ENCODE assay signal across 28 cellular contexts in the genomic region with DNA sequence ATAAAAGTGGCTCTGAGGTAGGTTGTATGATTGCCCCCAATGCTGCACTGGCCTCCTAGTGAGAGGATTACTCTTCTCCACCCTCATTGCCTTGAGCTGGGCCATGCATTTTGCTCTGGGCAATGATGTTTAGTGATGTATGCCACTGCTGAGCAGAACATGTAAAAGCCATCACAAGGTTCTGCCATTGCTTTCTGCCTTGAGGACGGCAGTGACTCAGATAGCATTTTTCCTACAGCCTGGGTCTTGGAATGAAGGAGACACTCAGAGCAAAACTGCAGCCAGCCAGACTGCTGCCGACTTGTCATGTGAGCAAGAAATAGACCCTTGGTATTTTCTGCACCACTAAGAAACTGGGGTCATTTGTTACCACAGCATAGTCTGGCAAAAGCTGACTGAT.
"Had no signal": no experiment of that assay in that cellular context is flagged by ENCODE, and none has a peak within 500 bp of the region (broad histone marks: within the 10 kb centered on the region; RNA-seq: fewer than 3 reads in every experiment).

No MANE protein-coding gene starts in this region.

- H3K9me3 Mint-ChIP-seq: naive thymus-derived CD8-positive, alpha-beta T cell; natural killer cell treated with Interleukin-12 subunit alpha and Interleukin-12 subunit beta and Interleukin-15 and Interleukin-18, amount 100 ng/mL, for 72 hours; nephron progenitor cell; neural crest cell; stimulated activated effector memory CD8-positive, alpha-beta T cell treated with anti-CD3 and anti-CD28 coated beads, Interleukin-12 subunit alpha, Interleukin-12 subunit beta, amount 100 ng/mL, for 72 hours; stimulated activated naive B cell treated with anti-CD40 and anti-IgM and Interleukin-4, amounts not matched to agents 10 μg/mL and 1 μg/mL and 100 μg/mL, for 72 hours; stimulated activated naive CD8-positive, alpha-beta T cell treated with anti-CD3 and anti-CD28 coated beads, Interleukin-15, Interleukin-2, amounts not matched to agents 100 ng/mL and 50 ng/mL, for 24 hours; type B pancreatic cell had no signal

- ATAC-seq: naive thymus-derived CD8-positive, alpha-beta T cell; natural killer cell treated with Interleukin-12 subunit alpha and Interleukin-12 subunit beta and Interleukin-15 and Interleukin-18, amount 100 ng/mL, for 72 hours; pancreas; psoas muscle; right cardiac atrium; right lobe of liver; stimulated activated effector memory CD8-positive, alpha-beta T cell treated with anti-CD3 and anti-CD28 coated beads, Interleukin-12 subunit alpha, Interleukin-12 subunit beta, amount 100 ng/mL, for 72 hours; stimulated activated naive B cell treated with anti-CD40 and anti-IgM and Interleukin-4, amounts not matched to agents 10 μg/mL and 1 μg/mL and 100 μg/mL, for 72 hours; upper lobe of right lung had no signal

- H3K4me3 ChIP-seq: pancreas, psoas muscle, right lobe of liver, sigmoid colon, stomach, thoracic aorta, thyroid gland, tibial nerve, upper lobe of right lung, uterus had no signal

- H3K27me3 Mint-ChIP-seq: naive thymus-derived CD8-positive, alpha-beta T cell; natural killer cell treated with Interleukin-12 subunit alpha and Interleukin-12 subunit beta and Interleukin-15 and Interleukin-18, amount 100 ng/mL, for 72 hours; progenitor cell of endocrine pancreas; stimulated activated naive B cell treated with anti-CD40 and anti-IgM and Interleukin-4, amounts not matched to agents 10 μg/mL and 1 μg/mL and 100 μg/mL, for 72 hours; stimulated activated naive CD8-positive, alpha-beta T cell treated with anti-CD3 and anti-CD28 coated beads, Interleukin-15, Interleukin-2, amounts not matched to agents 100 ng/mL and 50 ng/mL, for 24 hours; type B pancreatic cell had no signal

- H3K27ac ChIP-seq: neutrophil, pancreas, psoas muscle, right lobe of liver, sigmoid colon, stomach, thoracic aorta, thyroid gland, tibial nerve, upper lobe of right lung, uterus had no signal

- H3K4me1 Mint-ChIP-seq: nephron progenitor cell; neural crest cell; stimulated activated effector memory CD8-positive, alpha-beta T cell treated with anti-CD3 and anti-CD28 coated beads, Interleukin-12 subunit alpha, Interleukin-12 subunit beta, amount 100 ng/mL, for 72 hours; stimulated activated naive B cell treated with anti-CD40 and anti-IgM and Interleukin-4, amounts not matched to agents 10 μg/mL and 1 μg/mL and 100 μg/mL, for 72 hours had no signal

- H3K4me1 ChIP-seq: pancreas, psoas muscle, right lobe of liver, sigmoid colon, stomach, thyroid gland, tibial nerve, upper lobe of right lung, uterus had no signal

- H3K27ac Mint-ChIP-seq: natural killer cell treated with Interleukin-12 subunit alpha and Interleukin-12 subunit beta and Interleukin-15 and Interleukin-18, amount 100 ng/mL, for 72 hours; nephron progenitor cell; progenitor cell of endocrine pancreas; stimulated activated effector memory CD8-positive, alpha-beta T cell treated with anti-CD3 and anti-CD28 coated beads, Interleukin-12 subunit alpha, Interleukin-12 subunit beta, amount 100 ng/mL, for 72 hours; stimulated activated naive B cell treated with anti-CD40 and anti-IgM and Interleukin-4, amounts not matched to agents 10 μg/mL and 1 μg/mL and 100 μg/mL, for 72 hours; stimulated activated naive CD8-positive, alpha-beta T cell treated with anti-CD3 and anti-CD28 coated beads, Interleukin-15, Interleukin-2, amounts not matched to agents 100 ng/mL and 50 ng/mL, for 24 hours; type B pancreatic cell had no signal

- H3K27me3 ChIP-seq: neutrophil, pancreas, right lobe of liver, sigmoid colon, stomach, thyroid gland, tibial nerve, upper lobe of right lung, uterus had no signal

- H3K36me3 ChIP-seq: uterus had no signal

- DNase-seq: naive thymus-derived CD8-positive, alpha-beta T cell; nephron progenitor cell; nucleus accumbens; pancreas; psoas muscle; right cardiac atrium; right lobe of liver; sigmoid colon; small intestine; stimulated activated CD4-positive, alpha-beta T cell treated with anti-CD3 and anti-CD28 coated beads, Interleukin-15, amount 100 ng/mL, for 24 hours; stimulated activated CD4-positive, alpha-beta T cell treated with anti-CD3 and anti-CD28 coated beads, Interleukin-2, amount 100 ng/mL, for 24 hours; stimulated activated CD4-positive, alpha-beta T cell treated with anti-CD3 and anti-CD28 coated beads, Interleukin-2, amount 100 ng/mL, for 48 hours; stimulated activated CD4-positive, alpha-beta T cell treated with anti-CD3 and anti-CD28 coated beads, Interleukin-4, amount 100 ng/mL, for 24 hours; stimulated activated naive B cell treated with anti-CD40 and anti-IgM and Interleukin-4, amounts not matched to agents 10 μg/mL and 1 μg/mL and 100 μg/mL, for 72 hours; stimulated activated naive CD4-positive, alpha-beta T cell treated with Interleukin-2 at 50 U/mL for 16 hours; stomach; thyroid gland; upper lobe of right lung; uterus had no signal

- H3K4me3 Mint-ChIP-seq: naive thymus-derived CD8-positive, alpha-beta T cell; natural killer cell treated with Interleukin-12 subunit alpha and Interleukin-12 subunit beta and Interleukin-15 and Interleukin-18, amount 100 ng/mL, for 72 hours; nephron progenitor cell; neural crest cell; stimulated activated effector memory CD8-positive, alpha-beta T cell treated with anti-CD3 and anti-CD28 coated beads, Interleukin-12 subunit alpha, Interleukin-12 subunit beta, amount 100 ng/mL, for 72 hours; stimulated activated naive B cell treated with anti-CD40 and anti-IgM and Interleukin-4, amounts not matched to agents 10 μg/mL and 1 μg/mL and 100 μg/mL, for 72 hours; stimulated activated naive CD8-positive, alpha-beta T cell treated with anti-CD3 and anti-CD28 coated beads, Interleukin-15, Interleukin-2, amounts not matched to agents 100 ng/mL and 50 ng/mL, for 24 hours; type B pancreatic cell had no signal
